In genomic region chr12:92696240-92696639, GRCh38 we compare ENCODE assay signal across 18 cellular contexts. TPM values are rescaled to one million over a fixed set of nuclear protein-coding genes. Genes with fewer than 3 reads are reported as not detected.
DNase-seq lines count a peak whose midpoint lies in the region; ATAC-seq, FAIRE-seq and TF ChIP-seq lines count a peak whose summit lies in the region.
"Had no signal": no experiment of that assay in that cellular context is flagged by ENCODE, and none has a peak within 500 bp of the region (broad histone marks: within the 10 kb centered on the region; RNA-seq: fewer than 3 reads in every experiment).

No MANE protein-coding gene starts in this region.

- DNase-seq in SIG-M5 treated with dmso at 0.1 percent for 504 hours (lab: John Stamatoyannopoulos, UW; ENCODE audit: unreplicated experiment) (peak; percentile 31), SIG-M5 (lab: John Stamatoyannopoulos, UW) (no peak), astrocyte (ENCODE audit: low read depth) (peak; percentile 16), right atrium auricular region (ENCODE audit: low spot score) (peak; percentile 69), thoracic aorta (ENCODE audit: low spot score) (no peak), NCI-H1105 (lab: John Stamatoyannopoulos, UW) (no peak), neural progenitor cell (ENCODE audit: low spot score) (no peak), COR-L47 (lab: John Stamatoyannopoulos, UW) (no peak)
- DNase-seq: erythroblast; H7; Karpas-422; NCI-H446 treated with DMSO at 0.1 percent for 48 hours; stimulated activated CD4-positive, alpha-beta T cell treated with anti-CD3 and anti-CD28 coated beads, Interleukin-2, amount 100 ng/mL, for 48 hours had no signal

- no peaks in the 10 kb centered on the region for H3K4me1 ChIP-seq in astrocyte (ENCODE audit: insufficient read depth, low read length)
- H3K4me1 ChIP-seq in right atrium auricular region: no peaks in the 10 kb centered on the region
- H3K4me1 ChIP-seq in thoracic aorta (ENCODE audit: control insufficient read depth in 1 of 2, low read depth in 2 of 2): no peaks in the 10 kb centered on the region
- no peaks in the 10 kb centered on the region for H3K4me1 ChIP-seq in neural progenitor cell
- H3K4me1 ChIP-seq: A549, SJSA1 had no signal

- H3F3A ChIP-seq in neural progenitor cell (ENCODE audit: low read depth): no peaks in the 10 kb centered on the region

- no peak for ATAC-seq in thoracic aorta (ENCODE audit: insufficient number of reproducible peaks, low FRiP score, low read depth)
- ATAC-seq: A549 had no signal

- TF ChIP-seq CTCF in astrocyte (IDR thresholded peaks at IDR 0.05; ENCODE audit: insufficient read depth, low read depth, low read length) (no peak), right atrium auricular region (IDR thresholded peaks at IDR 0.05) (no peak), thoracic aorta (IDR thresholded peaks at IDR 0.05) (no peak), neural progenitor cell (IDR thresholded peaks at IDR 0.05) (no peak)

- H3K36me3 ChIP-seq in astrocyte (ENCODE audit: insufficient read depth, low read length) (no peaks in the 10 kb centered on the region), right atrium auricular region (no peaks in the 10 kb centered on the region), thoracic aorta (no peaks in the 10 kb centered on the region), neural progenitor cell (no peaks in the 10 kb centered on the region)
- H3K36me3 ChIP-seq: SJSA1 had no signal

- H3K27me3 ChIP-seq in astrocyte (ENCODE audit: insufficient read depth, low read length) (no peaks in the 10 kb centered on the region), right atrium auricular region (no peaks in the 10 kb centered on the region), thoracic aorta (replicated peaks; ENCODE audit: insufficient read depth) (no peaks in the 10 kb centered on the region), neural progenitor cell (no peaks in the 10 kb centered on the region)
- H3K27me3 ChIP-seq: SJSA1 had no signal

- no peak overlapping the region for H3K9ac ChIP-seq in astrocyte (ENCODE audit: low read length)
- H3K9ac ChIP-seq in neural progenitor cell: no peak overlapping the region

- H3K9me3 Mint-ChIP-seq in astrocyte (ENCODE audit: unreplicated experiment) (peaks cover 12% of the 10 kb centered on the region), neural progenitor cell (peaks cover 6% of the 10 kb centered on the region)

- H2AFZ ChIP-seq in astrocyte (ENCODE audit: low read depth, low read length): no peak overlapping the region
- H2AFZ ChIP-seq in neural progenitor cell (replicated peaks): no peak overlapping the region

- H3K4me2 ChIP-seq in astrocyte (ENCODE audit: low read length) (no peak overlapping the region), neural progenitor cell (no peak overlapping the region)
- H3K4me2 ChIP-seq: A549 had no signal

- no peak overlapping the region for H3K4me3 Mint-ChIP-seq in astrocyte (ENCODE audit: unreplicated experiment)
- no peak overlapping the region for H3K4me3 Mint-ChIP-seq in neural progenitor cell

- H3K4me3 ChIP-seq in astrocyte (ENCODE audit: insufficient read depth, low read depth, low read length) (no peak overlapping the region), right atrium auricular region (no peak overlapping the region), thoracic aorta (peak overlapping the region; percentile 25), neural progenitor cell (no peak overlapping the region)
- H3K4me3 ChIP-seq: A549, SJSA1 had no signal

- no peak for FAIRE-seq in astrocyte (lab: Jason Lieb, UNC)
- FAIRE-seq: A549, keratinocyte had no signal

- no peaks in the 10 kb centered on the region for H4K20me1 ChIP-seq in astrocyte (ENCODE audit: insufficient read depth, low read length)
- no peaks in the 10 kb centered on the region for H4K20me1 ChIP-seq in neural progenitor cell (ENCODE audit: low read depth)

- H3K79me2 ChIP-seq in astrocyte (ENCODE audit: insufficient read depth, low read length): no peaks in the 10 kb centered on the region
- H3K79me2 ChIP-seq in neural progenitor cell (ENCODE audit: low read depth): no peaks in the 10 kb centered on the region

- H3K4me1 Mint-ChIP-seq in astrocyte (ENCODE audit: low read depth, unreplicated experiment) (no peaks in the 10 kb centered on the region), neural progenitor cell (peaks cover 2% of the 10 kb centered on the region)

- H3K27me3 Mint-ChIP-seq in astrocyte (ENCODE audit: low read depth, unreplicated experiment): no peaks in the 10 kb centered on the region
- no peaks in the 10 kb centered on the region for H3K27me3 Mint-ChIP-seq in neural progenitor cell (ENCODE audit: insufficient read depth, low read depth)

- H3K9me3 ChIP-seq in astrocyte (ENCODE audit: insufficient read depth, low read depth, low read length) (no peaks in the 10 kb centered on the region), right atrium auricular region (no peaks in the 10 kb centered on the region), thoracic aorta (no peaks in the 10 kb centered on the region), neural progenitor cell (ENCODE audit: low read depth) (no peaks in the 10 kb centered on the region)
- H3K9me3 ChIP-seq: SJSA1 had no signal

- H3K36me3 Mint-ChIP-seq in astrocyte (ENCODE audit: low read depth, unreplicated experiment) (no peaks in the 10 kb centered on the region), neural progenitor cell (no peaks in the 10 kb centered on the region)

- H3K27ac Mint-ChIP-seq in astrocyte (ENCODE audit: unreplicated experiment) (no peak overlapping the region), neural progenitor cell (no peak overlapping the region)

- H3K27ac ChIP-seq in astrocyte (ENCODE audit: low read depth, low read length) (no peak overlapping the region), right atrium auricular region (no peak overlapping the region), thoracic aorta (no peak overlapping the region), neural progenitor cell (no peak overlapping the region)
- H3K27ac ChIP-seq: A549, SJSA1 had no signal

RNA-seq across cellular contexts. Expression of gene PLEKHG7, which starts 6.5 kb away (rescaled TPM):
- total RNA-seq in astrocyte (0.14 and 0.68 TPM in 2 replicates), right atrium auricular region (not detected), thoracic aorta (not detected), neural progenitor cell (ENCODE audit: low replicate concordance) (not detected in 2 replicates)
- total RNA-seq: aorta, H7, SJSA1, subcutaneous adipose tissue had no signal

Comparison
In these comparisons a context has a peak if more than half of its experiments do, and no peak if none do; other contexts are left out.
1. DNase-seq: peak in SIG-M5 treated with dmso at 0.1 percent for 504 hours (single experiment), astrocyte (single experiment) and right atrium auricular region (single experiment); none in SIG-M5 (single experiment), thoracic aorta (single experiment), NCI-H1105 (single experiment), neural progenitor cell (single experiment) and COR-L47 (single experiment).